10 cellular contexts compared by ENCODE assay signal in the genomic region with DNA sequence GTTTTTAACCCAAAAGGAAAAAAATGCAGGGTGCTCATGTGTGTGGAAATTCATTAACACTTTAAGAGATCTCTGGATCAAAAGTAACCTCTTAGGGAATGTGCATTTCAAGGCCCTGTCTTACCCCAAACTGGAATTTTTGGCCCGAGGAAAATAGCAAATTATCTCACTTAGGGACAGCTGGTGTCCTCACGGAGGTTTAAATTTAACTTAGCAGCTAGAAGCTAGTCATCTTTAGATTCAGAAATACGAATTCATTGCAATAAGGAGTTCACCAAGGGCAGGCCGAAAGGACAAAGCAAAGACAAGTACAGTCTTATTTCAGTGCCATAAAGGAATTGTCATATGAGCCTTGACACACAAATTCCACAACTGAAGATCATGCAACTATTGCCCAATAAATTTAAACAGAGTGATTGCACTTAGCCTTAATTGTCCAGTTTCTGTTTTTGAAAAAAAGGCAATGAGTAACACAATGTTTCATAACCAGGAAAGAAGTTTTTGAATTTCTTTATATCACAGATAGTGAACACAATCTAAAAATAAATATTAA. TPM values are rescaled to one million over a fixed set of nuclear protein-coding genes. Genes with fewer than 3 reads are reported as not detected.
DNase-seq lines count a peak whose midpoint lies in the region; ATAC-seq and TF ChIP-seq lines count a peak whose summit lies in the region.
"Had no signal": no experiment of that assay in that cellular context is flagged by ENCODE, and none has a peak within 500 bp of the region (broad histone marks: within the 10 kb centered on the region; RNA-seq: fewer than 3 reads in every experiment).

No MANE protein-coding gene starts in this region.

- CTCF ChIA-PET in WTC11 (lab: Charles Lee) = interaction anchor here (1.0 kb wide), 1 partner anchor 529 kb away, joined by 4 read pairs; no protein-coding TSS in a partner anchor

- no peak for TF ChIP-seq EP300 in suprapubic skin (IDR thresholded peaks at IDR 0.05)

- no peaks in the 10 kb centered on the region for H4K20me1 ChIP-seq in hepatocyte (ENCODE audit: insufficient read depth, poor library complexity, severe bottlenecking)

- H3K79me2 ChIP-seq in hepatocyte = no peaks in the 10 kb centered on the region

- peak; percentile 37 for DNase-seq in HPDE6-E6E7 (ENCODE audit: extremely low spot score)
- peak; percentile 50 for DNase-seq in astrocyte of the spinal cord (ENCODE audit: low read depth, low spot score)
- DNase-seq in hepatocyte (ENCODE audit: low spot score) = peak; percentile 19
- no peak for DNase-seq in suprapubic skin (ENCODE audit: low spot score in 2 of 2)
- no peak for DNase-seq in stimulated activated effector memory CD8-positive, alpha-beta T cell treated with anti-CD3 and anti-CD28 coated beads, Interleukin-12 subunit alpha, Interleukin-12 subunit beta, amount 100 ng/mL, for 72 hours (ENCODE audit: low spot score in 2 of 2)
- DNase-seq in WTC11 (ENCODE audit: low spot score) = no peak
- DNase-seq in activated T-helper 2 cell treated with anti-CD3 and anti-CD28 coated beads, Interferon-gamma antibody, Interleukin-2, Interleukin-4, amounts not matched to agents 10 μg/mL and 5 μg/mL and 100 μg/mL, durations not matched to agents 14 hours and 24 hours and 36 hours (ENCODE audit: low spot score) = no peak
- DNase-seq: activated T-cell treated with anti-CD3 and anti-CD28 coated beads, Interleukin-2, amount 50 U/mL, for 72 hours had no signal

- H3K4me3 ChIP-seq in astrocyte of the spinal cord (ENCODE audit: low read depth, low read length) (no peak overlapping the region), hepatocyte (no peak overlapping the region), suprapubic skin (no peak overlapping the region)

- no peaks in the 10 kb centered on the region for H3K36me3 Mint-ChIP-seq in stimulated activated effector memory CD8-positive, alpha-beta T cell treated with anti-CD3 and anti-CD28 coated beads, Interleukin-12 subunit alpha, Interleukin-12 subunit beta, amount 100 ng/mL, for 72 hours
- no peaks in the 10 kb centered on the region for H3K36me3 Mint-ChIP-seq in WTC11
- no peaks in the 10 kb centered on the region for H3K36me3 Mint-ChIP-seq in activated T-helper 2 cell treated with anti-CD3 and anti-CD28 coated beads, Interferon-gamma antibody, Interleukin-2, Interleukin-4, amounts not matched to agents 10 μg/mL and 5 μg/mL and 100 μg/mL, durations not matched to agents 14 hours and 24 hours and 36 hours (ENCODE audit: low read depth)

- H3K36me3 ChIP-seq in hepatocyte (replicated peaks; ENCODE audit: insufficient read depth, low read depth) = no peaks in the 10 kb centered on the region
- no peaks in the 10 kb centered on the region for H3K36me3 ChIP-seq in suprapubic skin

- H3K27ac Mint-ChIP-seq in stimulated activated effector memory CD8-positive, alpha-beta T cell treated with anti-CD3 and anti-CD28 coated beads, Interleukin-12 subunit alpha, Interleukin-12 subunit beta, amount 100 ng/mL, for 72 hours = no peak overlapping the region
- H3K27ac Mint-ChIP-seq in WTC11 = no peak overlapping the region
- H3K27ac Mint-ChIP-seq in activated T-helper 2 cell treated with anti-CD3 and anti-CD28 coated beads, Interferon-gamma antibody, Interleukin-2, Interleukin-4, amounts not matched to agents 10 μg/mL and 5 μg/mL and 100 μg/mL, durations not matched to agents 14 hours and 24 hours and 36 hours = no peak overlapping the region
- H3K27ac Mint-ChIP-seq: activated T-cell treated with anti-CD3 and anti-CD28 coated beads, Interleukin-2, amount 50 U/mL, for 72 hours; stimulated activated naive CD8-positive, alpha-beta T cell treated with anti-CD3 and anti-CD28 coated beads, Interleukin-15, Interleukin-2, amounts not matched to agents 100 ng/mL and 50 ng/mL, for 24 hours had no signal

- POLR2A ChIA-PET in WTC11 (lab: Charles Lee) = no interaction called here

- H3K9me2 ChIP-seq in hepatocyte (replicated peaks; ENCODE audit: insufficient read depth) = no peaks in the 10 kb centered on the region

- H3K4me1 ChIP-seq in hepatocyte (ENCODE audit: insufficient read depth) (peaks cover 21% of the 10 kb centered on the region), suprapubic skin (peaks cover 14% of the 10 kb centered on the region)

- intact Hi-C loops in activated T-helper 2 cell treated with anti-CD3 and anti-CD28 coated beads, Interferon-gamma antibody, Interleukin-2, Interleukin-4, amounts not matched to agents 10 μg/mL and 5 μg/mL and 100 μg/mL, durations not matched to agents 14 hours and 24 hours and 36 hours (cut with micrococcal nuclease) = no loop called here

- WGBS in hepatocyte (ENCODE audit: low lambda C conversion rate, missing lambda C conversion rate) = 56% methylated on average over 4 of the region's 4 CpGs
- 43% methylated on average over 4 of the region's 4 CpGs for WGBS in suprapubic skin

- H3K27ac ChIP-seq in hepatocyte = peak overlapping the region; percentile 80
- H3K27ac ChIP-seq in suprapubic skin = peak overlapping the region; percentile 68

- TF ChIP-seq CTCF in astrocyte of the spinal cord (IDR thresholded peaks at IDR 0.05; ENCODE audit: low read depth, low read length) (no peak), hepatocyte (IDR thresholded peaks at IDR 0.05; ENCODE audit: poor library complexity) (no peak), suprapubic skin (IDR thresholded peaks at IDR 0.05) (no peak), WTC11 (IDR thresholded peaks at IDR 0.05) (no peak)

- no peak for TF ChIP-seq POLR2A in suprapubic skin (IDR thresholded peaks at IDR 0.05)

- peak overlapping the region; percentile 19 for H3K4me2 ChIP-seq in hepatocyte

- in situ Hi-C loops in astrocyte of the spinal cord (cut with HindIII; ENCODE audit: low sequenced_read_pairs) = no loop called here

- no peaks in the 10 kb centered on the region for H3K27me3 Mint-ChIP-seq in WTC11 (ENCODE audit: low read depth)
- no peaks in the 10 kb centered on the region for H3K27me3 Mint-ChIP-seq in activated T-helper 2 cell treated with anti-CD3 and anti-CD28 coated beads, Interferon-gamma antibody, Interleukin-2, Interleukin-4, amounts not matched to agents 10 μg/mL and 5 μg/mL and 100 μg/mL, durations not matched to agents 14 hours and 24 hours and 36 hours (ENCODE audit: low read depth)
- H3K27me3 Mint-ChIP-seq: stimulated activated naive CD8-positive, alpha-beta T cell treated with anti-CD3 and anti-CD28 coated beads, Interleukin-15, Interleukin-2, amounts not matched to agents 100 ng/mL and 50 ng/mL, for 24 hours had no signal

- H3K9me3 ChIP-seq in hepatocyte (ENCODE audit: low read depth) = no peaks in the 10 kb centered on the region
- no peaks in the 10 kb centered on the region for H3K9me3 ChIP-seq in suprapubic skin

- peaks cover 14% of the 10 kb centered on the region for H3K9me3 Mint-ChIP-seq in stimulated activated effector memory CD8-positive, alpha-beta T cell treated with anti-CD3 and anti-CD28 coated beads, Interleukin-12 subunit alpha, Interleukin-12 subunit beta, amount 100 ng/mL, for 72 hours
- no peaks in the 10 kb centered on the region for H3K9me3 Mint-ChIP-seq in WTC11
- no peaks in the 10 kb centered on the region for H3K9me3 Mint-ChIP-seq in activated T-helper 2 cell treated with anti-CD3 and anti-CD28 coated beads, Interferon-gamma antibody, Interleukin-2, Interleukin-4, amounts not matched to agents 10 μg/mL and 5 μg/mL and 100 μg/mL, durations not matched to agents 14 hours and 24 hours and 36 hours
- H3K9me3 Mint-ChIP-seq: stimulated activated naive CD8-positive, alpha-beta T cell treated with anti-CD3 and anti-CD28 coated beads, Interleukin-15, Interleukin-2, amounts not matched to agents 100 ng/mL and 50 ng/mL, for 24 hours had no signal

- H3K4me1 Mint-ChIP-seq in stimulated activated effector memory CD8-positive, alpha-beta T cell treated with anti-CD3 and anti-CD28 coated beads, Interleukin-12 subunit alpha, Interleukin-12 subunit beta, amount 100 ng/mL, for 72 hours = no peaks in the 10 kb centered on the region
- no peaks in the 10 kb centered on the region for H3K4me1 Mint-ChIP-seq in WTC11
- H3K4me1 Mint-ChIP-seq in activated T-helper 2 cell treated with anti-CD3 and anti-CD28 coated beads, Interferon-gamma antibody, Interleukin-2, Interleukin-4, amounts not matched to agents 10 μg/mL and 5 μg/mL and 100 μg/mL, durations not matched to agents 14 hours and 24 hours and 36 hours (ENCODE audit: low read depth) = no peaks in the 10 kb centered on the region

- no peaks in the 10 kb centered on the region for H3K27me3 ChIP-seq in hepatocyte
- no peaks in the 10 kb centered on the region for H3K27me3 ChIP-seq in suprapubic skin

- H2AFZ ChIP-seq in hepatocyte = no peak overlapping the region

- no peak for ATAC-seq in stimulated activated effector memory CD8-positive, alpha-beta T cell treated with anti-CD3 and anti-CD28 coated beads, Interleukin-12 subunit alpha, Interleukin-12 subunit beta, amount 100 ng/mL, for 72 hours
- ATAC-seq in WTC11 (no peak), HG02840 (IDR thresholded peaks at IDR 0.05; ENCODE audit: low FRiP score, unreplicated experiment) (no peak)
- ATAC-seq: activated T-cell treated with anti-CD3 and anti-CD28 coated beads, Interleukin-2, amount 50 U/mL, for 72 hours had no signal

- H3K4me3 Mint-ChIP-seq in stimulated activated effector memory CD8-positive, alpha-beta T cell treated with anti-CD3 and anti-CD28 coated beads, Interleukin-12 subunit alpha, Interleukin-12 subunit beta, amount 100 ng/mL, for 72 hours = no peak overlapping the region
- H3K4me3 Mint-ChIP-seq in WTC11 = no peak overlapping the region
- no peak overlapping the region for H3K4me3 Mint-ChIP-seq in activated T-helper 2 cell treated with anti-CD3 and anti-CD28 coated beads, Interferon-gamma antibody, Interleukin-2, Interleukin-4, amounts not matched to agents 10 μg/mL and 5 μg/mL and 100 μg/mL, durations not matched to agents 14 hours and 24 hours and 36 hours (ENCODE audit: low read depth)
- H3K4me3 Mint-ChIP-seq: activated T-cell treated with anti-CD3 and anti-CD28 coated beads, Interleukin-2, amount 50 U/mL, for 72 hours; stimulated activated naive CD8-positive, alpha-beta T cell treated with anti-CD3 and anti-CD28 coated beads, Interleukin-15, Interleukin-2, amounts not matched to agents 100 ng/mL and 50 ng/mL, for 24 hours had no signal

TF ChIP-seq in WTC11, 78 proteins besides CTCF, POLR2A, EP300 and RAD21 (continues in another document):
- TF ChIP-seq ZNF232 (CRISPR knock-in tag; IDR thresholded peaks at IDR 0.05) = no peak

RNA-seq across cellular contexts. Expression of a gene that starts 22.4 kb away (rescaled TPM):
- total RNA-seq in hepatocyte = 134 and 139 TPM in 2 replicates
- polyA plus RNA-seq in hepatocyte = 34.8 and 37.1 TPM in 2 replicates
- 100 to 1,000 TPM in 1 of 4 donors, 10 to 100 TPM in 3; 46.0 to 105 (median 76.0) TPM for total RNA-seq in suprapubic skin
- total RNA-seq in WTC11 (2021) = 1.6 to 3.1 TPM (median 2.1 TPM) in 3 replicates
- total RNA-seq in activated T-helper 2 cell treated with anti-CD3 and anti-CD28 coated beads, Interferon-gamma antibody, Interleukin-2, Interleukin-4, amounts not matched to agents 10 μg/mL and 5 μg/mL and 100 μg/mL, durations not matched to agents 14 hours and 24 hours and 36 hours = 0.16 TPM in 1 of 2 replicates, not detected in the other
- total RNA-seq: activated T-cell treated with anti-CD3 and anti-CD28 coated beads, Interleukin-2, amount 50 U/mL, for 72 hours had no signal

Comparison
In these comparisons a context has a peak if more than half of its experiments do, and no peak if none do; other contexts are left out.
1. DNase-seq: peak in HPDE6-E6E7 (single experiment), astrocyte of the spinal cord (single experiment) and hepatocyte (single experiment); none in suprapubic skin (0 of 2), stimulated activated effector memory CD8-positive, alpha-beta T cell treated with anti-CD3 and anti-CD28 coated beads, Interleukin-12 subunit alpha, Interleukin-12 subunit beta, amount 100 ng/mL, for 72 hours (0 of 2), WTC11 (single experiment) and activated T-helper 2 cell treated with anti-CD3 and anti-CD28 coated beads, Interferon-gamma antibody, Interleukin-2, Interleukin-4, amounts not matched to agents 10 μg/mL and 5 μg/mL and 100 μg/mL, durations not matched to agents 14 hours and 24 hours and 36 hours (single experiment).
2. RNA of a gene that starts 22.4 kb away (total RNA-seq): 134 to 139 TPM in hepatocyte and 46.0 to 105 TPM in suprapubic skin; 1.6 to 3.1 TPM in WTC11 and 0.16 TPM in activated T-helper 2 cell treated with anti-CD3 and anti-CD28 coated beads, Interferon-gamma antibody, Interleukin-2, Interleukin-4, amounts not matched to agents 10 μg/mL and 5 μg/mL and 100 μg/mL, durations not matched to agents 14 hours and 24 hours and 36 hours; every median in the first group is over 10 times any median in the second.